Comparison of ENCODE assay signal across 8 cellular contexts in genomic region chr12:52307836-52308806, GRCh38. TPM values are rescaled to one million over a fixed set of nuclear protein-coding genes. Genes with fewer than 3 reads are reported as not detected.
A peak's percentile ranks its signal among the peaks of the same experiment; 100 is the strongest.
DNase-seq lines count a peak whose midpoint lies in the region; ATAC-seq and TF ChIP-seq lines count a peak whose summit lies in the region.

No MANE protein-coding gene starts in this region.

- intact Hi-C loops in CD4-positive, alpha-beta T cell (cut with DNase I, micrococcal nuclease), result loop anchor here in 1 of 2 experiments (2.0 kb wide), 1 partner anchor 55 kb away; no protein-coding TSS in a partner anchor
- intact Hi-C loops in esophagus squamous epithelium (cut with DNase I), result no loop called here

- POLR2A ChIA-PET in CD4-positive, alpha-beta T cell (lab: Charles Lee), result no interaction called here
- POLR2A ChIA-PET in activated CD8-positive, alpha-beta T cell treated with anti-CD3 and anti-CD28 coated beads, Interleukin-2, amount 10 ng/mL, durations not matched to agents 7 days and 5 days (lab: Charles Lee), result no interaction called here

- H3K9me3 Mint-ChIP-seq in CD4-positive, alpha-beta T cell, result no peaks in the 10 kb centered on the region
- no peaks in the 10 kb centered on the region for H3K9me3 Mint-ChIP-seq in activated CD8-positive, alpha-beta T cell treated with anti-CD3 and anti-CD28 coated beads, Interleukin-2, amount 10 ng/mL, durations not matched to agents 7 days and 5 days (ENCODE audit: insufficient read depth)

- peak in 4 of 10 experiments; percentile 8 to 21 (median 16) for DNase-seq in CD4-positive, alpha-beta T cell
- DNase-seq in LoVo (ENCODE audit: low spot score) (peak; percentile 79), esophagus squamous epithelium (lab: John Stamatoyannopoulos, UW) (no peak), mucosa of gallbladder (ENCODE audit: low spot score) (peak; percentile 46), OCI-M1 (lab: John Stamatoyannopoulos, UW) (no peak)
- peak; percentile 72 for DNase-seq in activated CD8-positive, alpha-beta T cell treated with anti-CD3 and anti-CD28 coated beads, Interleukin-2, amount 10 ng/mL, durations not matched to agents 7 days and 5 days

- H3K4me1 ChIP-seq in esophagus squamous epithelium (peaks cover 4 to 14% (median 12%) of the 10 kb centered on the region in 3 donors), subcutaneous abdominal adipose tissue (ENCODE audit: control insufficient read depth in 5 of 5, insufficient read depth in 5 of 5, low read length in 5 of 5) (peaks cover 0 to 12% (median 11%) of the 10 kb centered on the region in 5 donors)

- no peak overlapping the region for H3K27ac Mint-ChIP-seq in CD4-positive, alpha-beta T cell
- no peak overlapping the region for H3K27ac Mint-ChIP-seq in activated CD8-positive, alpha-beta T cell treated with anti-CD3 and anti-CD28 coated beads, Interleukin-2, amount 10 ng/mL, durations not matched to agents 7 days and 5 days

- no peaks in the 10 kb centered on the region for H3K36me3 Mint-ChIP-seq in CD4-positive, alpha-beta T cell (ENCODE audit: low read depth)
- no peaks in the 10 kb centered on the region for H3K36me3 Mint-ChIP-seq in activated CD8-positive, alpha-beta T cell treated with anti-CD3 and anti-CD28 coated beads, Interleukin-2, amount 10 ng/mL, durations not matched to agents 7 days and 5 days (ENCODE audit: low read depth)

- no peaks in the 10 kb centered on the region for H3K9me3 ChIP-seq in CD4-positive, alpha-beta T cell (ENCODE audit: control insufficient read depth, low read length)
- H3K9me3 ChIP-seq in esophagus squamous epithelium (no peaks in the 10 kb centered on the region), subcutaneous abdominal adipose tissue (ENCODE audit: control insufficient read depth in 5 of 5, low read length in 5 of 5) (no peaks in the 10 kb centered on the region)

- peak in 1 of 4 donors; percentile 25 for TF ChIP-seq POLR2A in esophagus squamous epithelium (IDR thresholded peaks at IDR 0.05)
- TF ChIP-seq POLR2A in GM18505 (IDR thresholded peaks at IDR 0.05; ENCODE audit: borderline replicate concordance, extremely low read depth, insufficient read depth, insufficient read length), result no peak

- CTCF ChIA-PET in CD4-positive, alpha-beta T cell (lab: Charles Lee), result interaction anchor here (1.2 kb wide), 1 partner anchor 10 kb away, joined by 3 read pairs; no protein-coding TSS in a partner anchor
- CTCF ChIA-PET in activated CD8-positive, alpha-beta T cell treated with anti-CD3 and anti-CD28 coated beads, Interleukin-2, amount 10 ng/mL, durations not matched to agents 7 days and 5 days (lab: Charles Lee), result interaction anchor here (0.7 to 6.7 kb wide), 10 partner anchors 11 to 672 kb away, joined by 3 to 50 read pairs (median 6); no protein-coding TSS in a partner anchor

- H3K4me3 ChIP-seq in esophagus squamous epithelium (peak overlapping the region; percentile 23 to 67 (median 46)), subcutaneous abdominal adipose tissue (ENCODE audit: low read depth in 1 of 5, low read length in 5 of 5) (peak overlapping the region in 4 of 5 donors; percentile 51 to 57 (median 56))

- peaks cover 11% of the 10 kb centered on the region for H3K4me1 Mint-ChIP-seq in CD4-positive, alpha-beta T cell (ENCODE audit: low read depth)
- peaks cover 32% of the 10 kb centered on the region for H3K4me1 Mint-ChIP-seq in activated CD8-positive, alpha-beta T cell treated with anti-CD3 and anti-CD28 coated beads, Interleukin-2, amount 10 ng/mL, durations not matched to agents 7 days and 5 days (ENCODE audit: low read depth)

- no peak for TF ChIP-seq CTCF in CD4-positive, alpha-beta T cell (IDR thresholded peaks at IDR 0.05)
- peak in 4 of 6 experiments; percentile 18 to 49 (median 40) for TF ChIP-seq CTCF in esophagus squamous epithelium (IDR thresholded peaks at IDR 0.05)

- H3K9ac ChIP-seq in subcutaneous abdominal adipose tissue (ENCODE audit: low read length in 5 of 5), result no peak overlapping the region

- H3K4me3 Mint-ChIP-seq in CD4-positive, alpha-beta T cell, result peak overlapping the region; percentile 15
- H3K4me3 Mint-ChIP-seq in activated CD8-positive, alpha-beta T cell treated with anti-CD3 and anti-CD28 coated beads, Interleukin-2, amount 10 ng/mL, durations not matched to agents 7 days and 5 days, result peak overlapping the region; percentile 68

- WGBS in esophagus squamous epithelium, 2 donors, result 17 to 18% methylated on average over 20 to 33 of the region's 71 CpGs

- H3K27me3 ChIP-seq in CD4-positive, alpha-beta T cell (ENCODE audit: control insufficient read depth, insufficient read depth, low read length), result peaks cover 61% of the 10 kb centered on the region
- H3K27me3 ChIP-seq in esophagus squamous epithelium, result peaks cover 0 to 67% (median 0%) of the 10 kb centered on the region in 4 donors
- H3K27me3 ChIP-seq in subcutaneous abdominal adipose tissue (ENCODE audit: control insufficient read depth in 5 of 5, insufficient read depth in 4 of 5, low read length in 5 of 5), result peaks cover 24 to 66% (median 38%) of the 10 kb centered on the region in 5 donors

- no peaks in the 10 kb centered on the region for H3K36me3 ChIP-seq in esophagus squamous epithelium
- H3K36me3 ChIP-seq in subcutaneous abdominal adipose tissue (ENCODE audit: control insufficient read depth in 5 of 5, insufficient read depth in 5 of 5, low read length in 5 of 5), result no peaks in the 10 kb centered on the region

- no peak overlapping the region for H3K27ac ChIP-seq in CD4-positive, alpha-beta T cell (ENCODE audit: low read depth, low read length)
- H3K27ac ChIP-seq in esophagus squamous epithelium (peak overlapping the region in 2 of 4 donors; percentile 5 to 44), subcutaneous abdominal adipose tissue (ENCODE audit: low read depth, low read length) (no peak overlapping the region)

- ATAC-seq in CD4-positive, alpha-beta T cell (ENCODE audit: poor library complexity), result peak; percentile 68
- peak; percentile 92 for ATAC-seq in activated CD8-positive, alpha-beta T cell treated with anti-CD3 and anti-CD28 coated beads, Interleukin-2, amount 10 ng/mL, durations not matched to agents 7 days and 5 days
- ATAC-seq in GM18505 (IDR thresholded peaks at IDR 0.05; ENCODE audit: unreplicated experiment), result no peak

- H3K27me3 Mint-ChIP-seq in CD4-positive, alpha-beta T cell, result peaks cover 80% of the 10 kb centered on the region
- H3K27me3 Mint-ChIP-seq in activated CD8-positive, alpha-beta T cell treated with anti-CD3 and anti-CD28 coated beads, Interleukin-2, amount 10 ng/mL, durations not matched to agents 7 days and 5 days (ENCODE audit: low read depth), result peaks cover 62% of the 10 kb centered on the region

RNA-seq across cellular contexts. Expression of gene KRT83, which starts 13.1 kb away (rescaled TPM):
- not detected for total RNA-seq in CD4-positive, alpha-beta T cell
- total RNA-seq in activated CD8-positive, alpha-beta T cell treated with anti-CD3 and anti-CD28 coated beads, Interleukin-2, amount 10 ng/mL, durations not matched to agents 7 days and 5 days, result not detected
- total RNA-seq in esophagus squamous epithelium (not detected), mucosa of gallbladder (not detected)

RNA-seq across cellular contexts. Expression of gene KRT81, which starts 16.8 kb away (rescaled TPM):
- not detected for total RNA-seq in CD4-positive, alpha-beta T cell
- total RNA-seq in activated CD8-positive, alpha-beta T cell treated with anti-CD3 and anti-CD28 coated beads, Interleukin-2, amount 10 ng/mL, durations not matched to agents 7 days and 5 days, result under 1 TPM; 0.29 to 0.42 TPM
- total RNA-seq in esophagus squamous epithelium (not detected), mucosa of gallbladder (0.55 TPM)

RNA-seq across cellular contexts. Expression of gene KRT86, which starts 33.7 kb away (rescaled TPM):
- not detected for total RNA-seq in CD4-positive, alpha-beta T cell
- total RNA-seq in activated CD8-positive, alpha-beta T cell treated with anti-CD3 and anti-CD28 coated beads, Interleukin-2, amount 10 ng/mL, durations not matched to agents 7 days and 5 days, result 1 to 10 TPM; 1.1 TPM
- not detected for total RNA-seq in esophagus squamous epithelium
- 1.1 TPM for total RNA-seq in mucosa of gallbladder

RNA-seq across cellular contexts. Expression of gene KRT85, which starts 59.2 kb away (rescaled TPM):
- total RNA-seq in CD4-positive, alpha-beta T cell, result not detected
- not detected for total RNA-seq in activated CD8-positive, alpha-beta T cell treated with anti-CD3 and anti-CD28 coated beads, Interleukin-2, amount 10 ng/mL, durations not matched to agents 7 days and 5 days
- total RNA-seq in esophagus squamous epithelium (not detected), mucosa of gallbladder (not detected)

Comparison
In these comparisons a context has a peak if more than half of its experiments do, and no peak if none do; other contexts are left out.
1. DNase-seq: peak in LoVo (single experiment), activated CD8-positive, alpha-beta T cell treated with anti-CD3 and anti-CD28 coated beads, Interleukin-2, amount 10 ng/mL, durations not matched to agents 7 days and 5 days (single experiment) and mucosa of gallbladder (single experiment); none in esophagus squamous epithelium (single experiment) and OCI-M1 (single experiment).